27 cellular contexts compared by ENCODE assay signal in genomic region chr15:98597666-98598065, GRCh38. TPM values are rescaled to one million over a fixed set of nuclear protein-coding genes. Genes with fewer than 3 reads are reported as not detected.
DNase-seq lines count a peak whose midpoint lies in the region; ATAC-seq and TF ChIP-seq lines count a peak whose summit lies in the region.
"Had no signal": no experiment of that assay in that cellular context is flagged by ENCODE, and none has a peak within 500 bp of the region (broad histone marks: within the 10 kb centered on the region; RNA-seq: fewer than 3 reads in every experiment).

No MANE protein-coding gene starts in this region.

- intact Hi-C loops in Right ventricle myocardium superior (cut with DNase I) (no loop called here), MCF 10A (cut with micrococcal nuclease) (no loop called here), colonic mucosa (cut with DNase I) (no loop called here)

- H3K4me1 ChIP-seq in right atrium auricular region, result no peaks in the 10 kb centered on the region
- H3K4me1 ChIP-seq in MM.1S (ENCODE audit: low read length), result no peaks in the 10 kb centered on the region
- H3K4me1 ChIP-seq in colonic mucosa, result no peaks in the 10 kb centered on the region
- H3K4me1 ChIP-seq: HAP-1, testis had no signal

- no peaks in the 10 kb centered on the region for H3K9me3 ChIP-seq in right atrium auricular region
- H3K9me3 ChIP-seq in MM.1S (replicated peaks; ENCODE audit: insufficient read depth, low read length), result no peaks in the 10 kb centered on the region
- no peaks in the 10 kb centered on the region for H3K9me3 ChIP-seq in colonic mucosa
- H3K9me3 ChIP-seq: body of pancreas, HAP-1, testis, uterus had no signal

- no peak overlapping the region for H3K27ac ChIP-seq in right atrium auricular region
- H3K27ac ChIP-seq in MM.1S (ENCODE audit: low read length), result no peak overlapping the region
- H3K27ac ChIP-seq in colonic mucosa, result no peak overlapping the region
- H3K27ac ChIP-seq: body of pancreas, dorsolateral prefrontal cortex, testis, uterus had no signal

- H3K27ac Mint-ChIP-seq in MCF 10A (ENCODE audit: low read depth, unreplicated experiment), result no peak overlapping the region
- H3K27ac Mint-ChIP-seq: CD8-positive, alpha-beta T cell; memory B cell had no signal

- H2AFZ ChIP-seq in MM.1S (ENCODE audit: low read length), result no peak overlapping the region

- no peaks in the 10 kb centered on the region for H3K9me2 ChIP-seq in MM.1S (replicated peaks; ENCODE audit: insufficient read depth, low read length)

- H3F3A ChIP-seq in MM.1S (ENCODE audit: insufficient read depth, low read length), result no peaks in the 10 kb centered on the region

- no peak overlapping the region for H3K4me2 ChIP-seq in MM.1S (ENCODE audit: low read depth, low read length)

- H3K36me3 ChIP-seq in right atrium auricular region (no peaks in the 10 kb centered on the region), MM.1S (replicated peaks; ENCODE audit: insufficient read depth, low read length) (no peaks in the 10 kb centered on the region), colonic mucosa (no peaks in the 10 kb centered on the region)
- H3K36me3 ChIP-seq: HAP-1, uterus had no signal

- BruUV-seq in MCF 10A (replicated peaks; lab: Mats Ljungman, UMichigan), result no TSS peak

- peaks cover 14% of the 10 kb centered on the region for H3K4me1 Mint-ChIP-seq in MCF 10A (ENCODE audit: insufficient read depth, unreplicated experiment)

- CTCF ChIA-PET in MCF 10A (lab: Yijun Ruan, JAX), result interaction anchor here (0.6 to 1.0 kb wide), 2 partner anchors 263 to 480 kb away, joined by 3 to 4 read pairs; no protein-coding TSS in a partner anchor

- H3K79me2 ChIP-seq in MM.1S (ENCODE audit: low read length), result no peaks in the 10 kb centered on the region

- TF ChIP-seq CTCF in right atrium auricular region (IDR thresholded peaks at IDR 0.05) (no peak), MCF 10A (IDR thresholded peaks at IDR 0.05; ENCODE audit: unreplicated experiment) (no peak), MM.1S (IDR thresholded peaks at IDR 0.05; ENCODE audit: low read length) (no peak), colonic mucosa (IDR thresholded peaks at IDR 0.05) (no peak)

- H3K27me3 Mint-ChIP-seq in MCF 10A (ENCODE audit: insufficient read depth, unreplicated experiment), result peaks cover 41% of the 10 kb centered on the region
- H3K27me3 Mint-ChIP-seq: memory B cell had no signal

- H3K9ac ChIP-seq in MM.1S (ENCODE audit: low read length), result no peak overlapping the region
- no peak overlapping the region for H3K9ac ChIP-seq in colonic mucosa (ENCODE audit: low read depth in 2 of 2, low read length in 2 of 2)

- no peaks in the 10 kb centered on the region for H3K9me3 Mint-ChIP-seq in MCF 10A (ENCODE audit: unreplicated experiment)
- H3K9me3 Mint-ChIP-seq: CD8-positive, alpha-beta T cell; memory B cell had no signal

- H4K20me1 ChIP-seq in MM.1S (ENCODE audit: insufficient read depth, low read length), result no peaks in the 10 kb centered on the region

- H3K27me3 ChIP-seq in right atrium auricular region (no peaks in the 10 kb centered on the region), MM.1S (replicated peaks; ENCODE audit: insufficient read depth, low read length) (no peaks in the 10 kb centered on the region), colonic mucosa (no peaks in the 10 kb centered on the region)
- H3K27me3 ChIP-seq: body of pancreas, testis, uterus had no signal

- H3K36me3 Mint-ChIP-seq in MCF 10A (ENCODE audit: insufficient read depth, unreplicated experiment), result no peaks in the 10 kb centered on the region
- H3K36me3 Mint-ChIP-seq: CD8-positive, alpha-beta T cell; memory B cell had no signal

- DNase-seq in right atrium auricular region (ENCODE audit: low spot score) (peak; percentile 11), Right ventricle myocardium superior (no peak), MCF 10A (ENCODE audit: unreplicated experiment) (peak; percentile 24), iris pigment epithelial cell (ENCODE audit: low read depth) (peak; percentile 11), retina (no peak), MM.1S (no peak), OCI-M2 (lab: John Stamatoyannopoulos, UW; ENCODE audit: unreplicated experiment) (no peak), colonic mucosa (no peak)
- DNase-seq: 8988T; activated CD4-positive, alpha-beta T cell treated with anti-CD3 and anti-CD28 coated beads for 4 hours; activated CD8-positive, alpha-beta memory T cell treated with anti-CD3 and anti-CD28 coated beads for 24 hours; activated gamma-delta T cell; activated T-cell treated with anti-CD3 and anti-CD28 coated beads, Interleukin-2, amount 50 U/mL, for 1 hour; body of pancreas; CD8-positive, alpha-beta T cell; cerebellar nuclear complex; dorsolateral prefrontal cortex; KBM-7; NCI-H1436 treated with DMSO at 0.1 percent for 48 hours; NCI-H446; NCI-H774; stimulated activated CD4-positive, alpha-beta T cell treated with anti-CD3 and anti-CD28 coated beads, Interleukin-15, amount 100 ng/mL, for 24 hours; stimulated activated naive CD4-positive, alpha-beta T cell; uterus had no signal

- H3K4me3 ChIP-seq in right atrium auricular region (no peak overlapping the region), MM.1S (ENCODE audit: low read length) (no peak overlapping the region), colonic mucosa (no peak overlapping the region)
- H3K4me3 ChIP-seq: body of pancreas, dorsolateral prefrontal cortex, HAP-1, testis, uterus had no signal

- ATAC-seq in Right ventricle myocardium superior (ENCODE audit: poor library complexity), result no peak
- ATAC-seq: body of pancreas; CD8-positive, alpha-beta T cell had no signal

- H3K4me3 Mint-ChIP-seq in MCF 10A (ENCODE audit: unreplicated experiment), result no peak overlapping the region
- H3K4me3 Mint-ChIP-seq: CD8-positive, alpha-beta T cell; memory B cell had no signal

- POLR2A ChIA-PET in MCF 10A (lab: Yijun Ruan, JAX), result interaction anchor here (0.6 kb wide), 1 partner anchor 209 kb away, joined by 3 read pairs; no protein-coding TSS in a partner anchor

RNA-seq across cellular contexts. Expression of gene IGF1R, which starts 50.7 kb away (rescaled TPM):
- 10 to 100 TPM; 32.1 to 64.1 TPM for total RNA-seq in right atrium auricular region
- 31.4 TPM for total RNA-seq in Right ventricle myocardium superior
- 50.7 and 53.3 TPM in 2 replicates for total RNA-seq in MCF 10A (2022)
- 10 to 100 TPM; 35.0 to 37.0 TPM for total RNA-seq in colonic mucosa

Comparison
In these comparisons a context has a peak if more than half of its experiments do, and no peak if none do; other contexts are left out.
1. DNase-seq: peak in right atrium auricular region (single experiment), MCF 10A (single experiment) and iris pigment epithelial cell (single experiment); none in Right ventricle myocardium superior (single experiment), retina (single experiment), MM.1S (single experiment), OCI-M2 (single experiment) and colonic mucosa (single experiment).